35 cellular contexts compared by ENCODE assay signal in the genomic region with DNA sequence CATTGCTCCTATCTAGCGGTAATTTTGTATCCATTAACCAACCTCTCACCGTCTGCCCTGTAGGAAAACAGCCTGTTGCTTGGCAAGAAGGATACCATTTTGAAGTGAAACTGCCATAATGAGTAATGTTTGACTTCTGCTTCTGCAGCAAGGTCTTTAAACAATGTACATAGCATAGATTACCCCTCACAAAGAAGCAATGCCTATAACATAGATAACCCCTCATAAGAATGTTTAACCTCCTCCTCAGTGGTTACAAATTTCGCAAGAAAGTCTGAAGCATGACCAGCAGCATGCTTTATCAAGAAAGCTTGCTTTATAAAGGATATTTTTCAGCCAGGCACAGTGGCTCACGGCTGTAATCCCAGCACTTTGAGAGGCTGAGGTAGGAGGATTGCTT.
DNase-seq lines count a peak whose midpoint lies in the region; ATAC-seq, FAIRE-seq and TF ChIP-seq lines count a peak whose summit lies in the region.
"Had no signal": no experiment of that assay in that cellular context is flagged by ENCODE, and none has a peak within 500 bp of the region (broad histone marks: within the 10 kb centered on the region; RNA-seq: fewer than 3 reads in every experiment).

No MANE protein-coding gene starts in this region.

- H3K9ac ChIP-seq in GM12878 (ENCODE audit: control insufficient read depth, insufficient read depth, low read length) = no peak overlapping the region

- H3K27ac Mint-ChIP-seq in Caco-2 (ENCODE audit: unreplicated experiment) = peak overlapping the region; percentile 63
- H3K27ac Mint-ChIP-seq: activated CD4-positive, alpha-beta memory T cell treated with anti-CD3 and anti-CD28 coated beads for 36 hours; activated naive CD4-positive, alpha-beta T cell treated with anti-CD3 and anti-CD28 coated beads, Interleukin-2, amount 10 ng/mL, durations not matched to agents 7 days and 5 days; activated T-helper 17 cell treated with anti-CD3 and anti-CD28 coated beads, Interleukin-2, amount 50 U/mL, for 72 hours; CD4-positive, CD25-positive, alpha-beta regulatory T cell had no signal

- POLR2A ChIA-PET in Caco-2 (lab: Charles Lee) (interaction anchor here (1.0 kb wide), 2 partner anchors 13 to 63 kb away, joined by 3 to 4 read pairs; no protein-coding TSS in a partner anchor), GM12878 (lab: Charles Lee) (no interaction called here)

- H3K4me3 ChIP-seq in Caco-2 (ENCODE audit: low read depth, low read length) (no peak overlapping the region), GM12878 (no peak overlapping the region), hepatocyte (no peak overlapping the region)
- H3K4me3 ChIP-seq: breast epithelium, ovary, PC-9, smooth muscle cell, suprapubic skin, upper lobe of right lung had no signal

- no peaks in the 10 kb centered on the region for H3K27me3 Mint-ChIP-seq in Caco-2 (ENCODE audit: insufficient read depth, unreplicated experiment)

- H3K36me3 ChIP-seq in Caco-2 (ENCODE audit: control insufficient read depth, insufficient read depth, low read length) = peaks cover 2% of the 10 kb centered on the region; the same call in 1 of the 2 replicates
- no peaks in the 10 kb centered on the region for H3K36me3 ChIP-seq in GM12878 (ENCODE audit: control insufficient read depth in 2 of 2, insufficient read depth in 2 of 2, low read length in 1 of 2)
- no peaks in the 10 kb centered on the region for H3K36me3 ChIP-seq in hepatocyte (replicated peaks; ENCODE audit: insufficient read depth, low read depth)
- H3K36me3 ChIP-seq: breast epithelium, ovary, suprapubic skin, upper lobe of right lung had no signal

- H3K4me2 ChIP-seq in GM12878 (ENCODE audit: control insufficient read depth, insufficient read depth) (no peak overlapping the region), hepatocyte (no peak overlapping the region)
- H3K4me2 ChIP-seq: PC-9, smooth muscle cell had no signal

- WGBS in GM12878 (ENCODE audit: insufficient coverage, insufficient replicate concordance, low lambda C conversion rate, missing lambda C conversion rate) = 47% methylated on average over 4 of the region's 4 CpGs
- 50% methylated on average over 4 of the region's 4 CpGs for WGBS in hepatocyte (ENCODE audit: low lambda C conversion rate, missing lambda C conversion rate)

- intact Hi-C loops in Caco-2 (cut with micrococcal nuclease; ENCODE audit: unreplicated experiment) = loop anchor here (1.0 to 2.0 kb wide), 3 partner anchors 8 to 62 kb away; partner anchors contain the start of gene MFGE8
- intact Hi-C loops in GM12878 (cut with micrococcal nuclease; ENCODE audit: unreplicated experiment) = no loop called here

- H3K36me3 Mint-ChIP-seq in Caco-2 (ENCODE audit: insufficient read depth, unreplicated experiment) = peaks cover 27% of the 10 kb centered on the region
- H3K36me3 Mint-ChIP-seq: activated naive CD4-positive, alpha-beta T cell treated with anti-CD3 and anti-CD28 coated beads, Interleukin-2, amount 10 ng/mL, durations not matched to agents 7 days and 5 days; CD4-positive, CD25-positive, alpha-beta regulatory T cell had no signal

- H3K4me1 Mint-ChIP-seq in Caco-2 (ENCODE audit: low read depth, unreplicated experiment) = peaks cover 6% of the 10 kb centered on the region
- H3K4me1 Mint-ChIP-seq: activated naive CD4-positive, alpha-beta T cell treated with anti-CD3 and anti-CD28 coated beads, Interleukin-2, amount 10 ng/mL, durations not matched to agents 7 days and 5 days; activated T-helper 17 cell treated with anti-CD3 and anti-CD28 coated beads, Interleukin-2, amount 50 U/mL, for 72 hours; CD4-positive, CD25-positive, alpha-beta regulatory T cell had no signal

- peak; percentile 38; the same call in 2 of the 3 replicates for ATAC-seq in GM12878
- ATAC-seq in GM19035 (IDR thresholded peaks at IDR 0.05; ENCODE audit: unreplicated experiment) = no peak
- ATAC-seq: activated T-helper 17 cell treated with anti-CD3 and anti-CD28 coated beads, Interleukin-2, amount 50 U/mL, for 72 hours; left ventricle myocardium superior; Right ventricle myocardium inferior; upper lobe of right lung had no signal

- peaks cover 20% of the 10 kb centered on the region for H3K9me3 Mint-ChIP-seq in Caco-2 (ENCODE audit: unreplicated experiment)

- TF ChIP-seq POLR2A in GM12878 (IDR thresholded peaks at IDR 0.05; ENCODE audit: low read depth, low read length) = no peak

- peaks cover 30% of the 10 kb centered on the region for H3K9me3 ChIP-seq in Caco-2
- H3K9me3 ChIP-seq in GM12878 (replicated peaks; ENCODE audit: control insufficient read depth, insufficient read depth, low read length) = no peaks in the 10 kb centered on the region; the same call in 1 of the 3 replicates
- H3K9me3 ChIP-seq in hepatocyte (ENCODE audit: low read depth) = no peaks in the 10 kb centered on the region
- H3K9me3 ChIP-seq: suprapubic skin, upper lobe of right lung had no signal

- no peak for TF ChIP-seq RAD21 in GM12878 (IDR thresholded peaks at IDR 0.05; ENCODE audit: insufficient read depth, low read depth, low read length)

- H3K27ac ChIP-seq in GM12878 (ENCODE audit: control insufficient read depth, insufficient read depth) (no peak overlapping the region), hepatocyte (peak overlapping the region; percentile 64)
- H3K27ac ChIP-seq: breast epithelium, HL-60, ovary, PC-9, suprapubic skin, upper lobe of right lung had no signal

- SMC1A ChIA-PET in GM12878 (lab: Charles Lee; ENCODE audit: uncharacterized antibody, unreplicated experiment) = interaction anchor here (0.5 kb wide), 1 partner anchor 330 kb away, joined by 4 read pairs; no protein-coding TSS in a partner anchor

- CTCF ChIA-PET in Caco-2 (lab: Charles Lee) (interaction anchor here (1.2 kb wide), 1 partner anchor 69 kb away, joined by 4 read pairs; no protein-coding TSS in a partner anchor), GM12878 (lab: Yijun Ruan, JAX) (interaction anchor here (1.2 kb wide), 1 partner anchor 69 kb away, joined by 5 read pairs; no protein-coding TSS in a partner anchor)

- H3K79me2 ChIP-seq in GM12878 (ENCODE audit: control insufficient read depth, insufficient read depth, low read length) = no peaks in the 10 kb centered on the region
- no peaks in the 10 kb centered on the region for H3K79me2 ChIP-seq in hepatocyte

- TF ChIP-seq CTCF in Caco-2 (IDR thresholded peaks at IDR 0.05; ENCODE audit: insufficient read depth in 1 of 2, low read depth in 1 of 2, low read length in 1 of 2, severe bottlenecking in 1 of 2, unreplicated experiment in 1 of 2) = no peak
- no peak for TF ChIP-seq CTCF in GM12878 (IDR thresholded peaks at IDR 0.05 in 2 of 3, conservative IDR thresholded peaks at IDR 0.05 in 1 of 3; ENCODE audit: control insufficient read depth in 2 of 3, extremely low read depth in 1 of 3, insufficient read depth in 1 of 3, low read depth in 3 of 3, low read length in 3 of 3)
- TF ChIP-seq CTCF in hepatocyte (IDR thresholded peaks at IDR 0.05; ENCODE audit: poor library complexity) = no peak

- H3K27me3 ChIP-seq in Caco-2 (replicated peaks; ENCODE audit: control insufficient read depth, insufficient read depth, low read length) = no peaks in the 10 kb centered on the region
- peaks cover 0 to 2% of the 10 kb centered on the region in 2 experiments; a peak in 1 of 4 replicates for H3K27me3 ChIP-seq in GM12878 (replicated peaks in 1 of 2; ENCODE audit: control insufficient read depth in 2 of 2, insufficient read depth in 2 of 2, low read length in 1 of 2)
- no peaks in the 10 kb centered on the region for H3K27me3 ChIP-seq in hepatocyte
- H3K27me3 ChIP-seq: breast epithelium, ovary, suprapubic skin, upper lobe of right lung had no signal

- H4K20me1 ChIP-seq in GM12878 (ENCODE audit: control insufficient read depth, insufficient read depth) (no peaks in the 10 kb centered on the region), hepatocyte (ENCODE audit: insufficient read depth, poor library complexity, severe bottlenecking) (no peaks in the 10 kb centered on the region)

- H3K4me1 ChIP-seq in Caco-2 = peaks cover 36% of the 10 kb centered on the region
- no peaks in the 10 kb centered on the region for H3K4me1 ChIP-seq in GM12878 (ENCODE audit: control insufficient read depth, insufficient read depth, low read length)
- no peaks in the 10 kb centered on the region for H3K4me1 ChIP-seq in hepatocyte (ENCODE audit: insufficient read depth)
- H3K4me1 ChIP-seq: breast epithelium, suprapubic skin, upper lobe of right lung had no signal

- RAD21 ChIA-PET in GM12878 (lab: Charles Lee; ENCODE audit: unreplicated experiment) = interaction anchor here (1.0 kb wide), 1 partner anchor 45 kb away, joined by 3 read pairs; no protein-coding TSS in a partner anchor

- no peak for FAIRE-seq in GM12878 (lab: Jason Lieb, UNC)
- FAIRE-seq: A204.1, endothelial cell of umbilical vein, islet of Langerhans had no signal

- no peaks in the 10 kb centered on the region for H3K9me2 ChIP-seq in hepatocyte (replicated peaks; ENCODE audit: insufficient read depth)

- DNase-seq in Caco-2 (peak; percentile 73 to 78), MV-4-11 (lab: John Stamatoyannopoulos, UW) (peak; percentile 47), GM12878 (ENCODE audit: low read depth, low spot score) (no peak), hepatocyte (ENCODE audit: low spot score) (peak; percentile 35), cerebellum (ENCODE audit: low spot score) (no peak)
- no peak for DNase-seq in activated CD8-positive, alpha-beta memory T cell treated with anti-CD3 and anti-CD28 coated beads for 24 hours
- DNase-seq in stimulated activated naive CD4-positive, alpha-beta T cell treated with Interleukin-2 at 50 U/mL for 16 hours (lab: John Stamatoyannopoulos, UW) = no peak
- DNase-seq: activated CD4-positive, alpha-beta memory T cell treated with anti-CD3 and anti-CD28 coated beads for 36 hours; activated CD4-positive, alpha-beta T cell treated with anti-CD3 and anti-CD28 coated beads for 1 hour; activated CD8-positive, alpha-beta memory T cell treated with anti-CD3 and anti-CD28 coated beads, Interleukin-2, amount 50 U/mL, for 48 hours; activated naive CD4-positive, alpha-beta T cell treated with anti-CD3 and anti-CD28 coated beads, Interleukin-2, amount 10 ng/mL, durations not matched to agents 7 days and 5 days; AML-193; amniotic stem cell; CD4-positive, CD25-positive, alpha-beta regulatory T cell; DMS79 treated with DMSO at 0.1 percent for 48 hours; left ventricle myocardium superior; mesendoderm; MM.1S; NCI-H1694 treated with DMSO at 0.1 percent for 48 hours; NCI-H510A; ovary; PC-9; stimulated activated naive CD4-positive, alpha-beta T cell; T-helper 2 cell; upper lobe of right lung had no signal

- no TSS peak for BruUV-seq in Caco-2 (replicated peaks; lab: Mats Ljungman, UMichigan)
- BruUV-seq in GM12878 (replicated peaks; lab: Mats Ljungman, UMichigan) = no TSS peak

- no peak overlapping the region for H2AFZ ChIP-seq in GM12878 (ENCODE audit: control insufficient read depth, low read depth, low read length)
- H2AFZ ChIP-seq in hepatocyte = no peak overlapping the region
- H2AFZ ChIP-seq: PC-9 had no signal

- no peak for TF ChIP-seq EP300 in GM12878 (IDR thresholded peaks at IDR 0.05; ENCODE audit: borderline replicate concordance in 1 of 2, control insufficient read depth in 1 of 2, low read depth in 2 of 2, low read length in 2 of 2)

- in situ Hi-C loops in GM12878 (cut with MboI) = no loop called here

- peak overlapping the region; percentile 27 for H3K4me3 Mint-ChIP-seq in Caco-2 (ENCODE audit: unreplicated experiment)
- H3K4me3 Mint-ChIP-seq: activated CD4-positive, alpha-beta memory T cell treated with anti-CD3 and anti-CD28 coated beads for 36 hours; activated naive CD4-positive, alpha-beta T cell treated with anti-CD3 and anti-CD28 coated beads, Interleukin-2, amount 10 ng/mL, durations not matched to agents 7 days and 5 days; activated T-helper 17 cell treated with anti-CD3 and anti-CD28 coated beads, Interleukin-2, amount 50 U/mL, for 72 hours; CD4-positive, CD25-positive, alpha-beta regulatory T cell had no signal

Comparison
In these comparisons a context has a peak if more than half of its experiments do, and no peak if none do; other contexts are left out.
1. DNase-seq: peak in Caco-2 (2 of 2), MV-4-11 (single experiment) and hepatocyte (single experiment); none in GM12878 (single experiment), cerebellum (single experiment), activated CD8-positive, alpha-beta memory T cell treated with anti-CD3 and anti-CD28 coated beads for 24 hours (single experiment) and stimulated activated naive CD4-positive, alpha-beta T cell treated with Interleukin-2 at 50 U/mL for 16 hours (single experiment).